Comparison of ENCODE assay signal across 23 cellular contexts in genomic region chr2:224360801-224361251, GRCh38. TPM values are rescaled to one million over a fixed set of nuclear protein-coding genes. Genes with fewer than 3 reads are reported as not detected.
DNase-seq lines count a peak whose midpoint lies in the region; ATAC-seq and TF ChIP-seq lines count a peak whose summit lies in the region.
"Had no signal": no experiment of that assay in that cellular context is flagged by ENCODE, and none has a peak within 500 bp of the region (broad histone marks: within the 10 kb centered on the region; RNA-seq: fewer than 3 reads in every experiment).

No MANE protein-coding gene starts in this region.

- no TSS peak for BruUV-seq in PC-3 (replicated peaks; lab: Mats Ljungman, UMichigan)

- H3K4me3 Mint-ChIP-seq in activated naive CD4-positive, alpha-beta T cell treated with anti-CD3 and anti-CD28 coated beads, Interleukin-2, amount 10 ng/mL, durations not matched to agents 7 days and 5 days: no peak overlapping the region
- H3K4me3 Mint-ChIP-seq: mesothelial cell of epicardium; nephron; stimulated activated naive CD8-positive, alpha-beta T cell treated with anti-CD3 and anti-CD28 coated beads, Interleukin-15, amount 100 ng/mL, for 72 hours; type B pancreatic cell had no signal

- H3K4me2 ChIP-seq in PC-3 (ENCODE audit: low read length) (peak overlapping the region; percentile 41; the same call in 1 of the 2 replicates), fibroblast of lung (ENCODE audit: extremely low read depth, insufficient read depth, low read length) (no peak overlapping the region)

- in situ Hi-C loops in ACHN (cut with HindIII; ENCODE audit: low pct_ligation_motif_present, low pct_unique_long_range_greater_than_20kb, low sequenced_read_pairs): no loop called here

- TF ChIP-seq CTCF in LNCaP clone FGC (IDR thresholded peaks at IDR 0.05; ENCODE audit: control insufficient read depth, extremely low read depth, insufficient read depth): no peak
- TF ChIP-seq CTCF in PC-3 (conservative IDR thresholded peaks at IDR 0.05; ENCODE audit: low read depth, low read length): no peak
- TF ChIP-seq CTCF in fibroblast of lung (conservative IDR thresholded peaks at IDR 0.05 in 1 of 2, IDR thresholded peaks at IDR 0.05 in 1 of 2; ENCODE audit: low read depth in 1 of 2, low read length in 2 of 2): no peak

- H3K4me1 ChIP-seq in PC-3 (ENCODE audit: insufficient read depth, low read length): peaks cover 24% of the 10 kb centered on the region
- no peaks in the 10 kb centered on the region for H3K4me1 ChIP-seq in fibroblast of lung (ENCODE audit: control insufficient read depth, extremely low read depth, insufficient read depth, low read length)
- H3K4me1 ChIP-seq: adrenal gland had no signal

- peak; percentile 91 for ATAC-seq in PC-3
- ATAC-seq: HCT116; left lobe of liver; Right ventricle myocardium inferior; stimulated activated naive CD8-positive, alpha-beta T cell treated with anti-CD3 and anti-CD28 coated beads, Interleukin-15, amount 100 ng/mL, for 72 hours had no signal

- H3F3A ChIP-seq in PC-3 (ENCODE audit: low read length, unreplicated experiment): no peaks in the 10 kb centered on the region

- intact Hi-C loops in PC-3 (cut with micrococcal nuclease): no loop called here

- no peak overlapping the region for H2AFZ ChIP-seq in PC-3 (ENCODE audit: low read length)
- no peak overlapping the region for H2AFZ ChIP-seq in fibroblast of lung (ENCODE audit: low read length)

- H3K27me3 ChIP-seq in PC-3 (ENCODE audit: low read length) (no peaks in the 10 kb centered on the region), fibroblast of lung (ENCODE audit: control insufficient read depth, insufficient read depth, low read length) (no peaks in the 10 kb centered on the region)
- H3K27me3 ChIP-seq: adrenal gland had no signal

- H3K27ac ChIP-seq in PC-3 (ENCODE audit: low read length) (peak overlapping the region; percentile 42), fibroblast of lung (ENCODE audit: insufficient read depth, low read length) (no peak overlapping the region)
- H3K27ac ChIP-seq: adrenal gland had no signal

- H3K36me3 ChIP-seq in PC-3 (ENCODE audit: low read depth, low read length): no peaks in the 10 kb centered on the region
- no peaks in the 10 kb centered on the region for H3K36me3 ChIP-seq in fibroblast of lung (ENCODE audit: control insufficient read depth, insufficient read depth, low read length)
- H3K36me3 ChIP-seq: adrenal gland had no signal

- no peaks in the 10 kb centered on the region for H3K9me3 Mint-ChIP-seq in activated naive CD4-positive, alpha-beta T cell treated with anti-CD3 and anti-CD28 coated beads, Interleukin-2, amount 10 ng/mL, durations not matched to agents 7 days and 5 days
- H3K9me3 Mint-ChIP-seq: mesothelial cell of epicardium; nephron; stimulated activated naive CD8-positive, alpha-beta T cell treated with anti-CD3 and anti-CD28 coated beads, Interleukin-15, amount 100 ng/mL, for 72 hours; type B pancreatic cell had no signal

- H3K36me3 Mint-ChIP-seq in activated naive CD4-positive, alpha-beta T cell treated with anti-CD3 and anti-CD28 coated beads, Interleukin-2, amount 10 ng/mL, durations not matched to agents 7 days and 5 days: no peaks in the 10 kb centered on the region
- H3K36me3 Mint-ChIP-seq: mesothelial cell of epicardium, type B pancreatic cell had no signal

- H3K27me3 Mint-ChIP-seq in activated naive CD4-positive, alpha-beta T cell treated with anti-CD3 and anti-CD28 coated beads, Interleukin-2, amount 10 ng/mL, durations not matched to agents 7 days and 5 days: peaks cover 9% of the 10 kb centered on the region
- H3K27me3 Mint-ChIP-seq: stimulated activated naive CD8-positive, alpha-beta T cell treated with anti-CD3 and anti-CD28 coated beads, Interleukin-15, amount 100 ng/mL, for 72 hours; type B pancreatic cell had no signal

- no peak overlapping the region for H3K27ac Mint-ChIP-seq in activated naive CD4-positive, alpha-beta T cell treated with anti-CD3 and anti-CD28 coated beads, Interleukin-2, amount 10 ng/mL, durations not matched to agents 7 days and 5 days
- H3K27ac Mint-ChIP-seq: mesothelial cell of epicardium; nephron; stimulated activated naive CD8-positive, alpha-beta T cell treated with anti-CD3 and anti-CD28 coated beads, Interleukin-15, amount 100 ng/mL, for 72 hours; type B pancreatic cell had no signal

- H3K9ac ChIP-seq in PC-3 (ENCODE audit: low read length) (no peak overlapping the region), fibroblast of lung (ENCODE audit: insufficient read depth, low read length) (no peak overlapping the region)

- H3K79me2 ChIP-seq in PC-3 (ENCODE audit: low read length) (no peaks in the 10 kb centered on the region), fibroblast of lung (ENCODE audit: control insufficient read depth, insufficient read depth, low read length) (no peaks in the 10 kb centered on the region)

- DNase-seq in ELR (ENCODE audit: low read depth) (peak; percentile 13), LNCaP clone FGC (ENCODE audit: low read depth) (peak; percentile 28), PC-3 (peak; percentile 79), fibroblast of lung (ENCODE audit: low read depth in 2 of 2) (peak; percentile 35 to 36), ACHN (no peak), ureter (ENCODE audit: low spot score) (no peak)
- no peak for DNase-seq in activated naive CD4-positive, alpha-beta T cell treated with anti-CD3 and anti-CD28 coated beads, Interleukin-2, amount 10 ng/mL, durations not matched to agents 7 days and 5 days
- DNase-seq: activated CD4-positive, alpha-beta T cell treated with anti-CD3 and anti-CD28 coated beads for 48 hours; activated effector memory CD4-positive, alpha-beta T cell treated with anti-CD3 and anti-CD28 coated beads, Interleukin-2, amount 50 U/mL, for 16 hours; adrenal gland; central memory CD4-positive, alpha-beta T cell; GF-D8; NCI-H226; posterior cingulate gyrus; stimulated activated CD4-positive, alpha-beta T cell treated with anti-CD3 and anti-CD28 coated beads, Interleukin-2, amount 100 ng/mL, for 24 hours; stimulated activated naive CD8-positive, alpha-beta T cell treated with anti-CD3 and anti-CD28 coated beads, Interleukin-15, amount 100 ng/mL, for 72 hours; SW 1271 had no signal

- no peak overlapping the region for H3K4me3 ChIP-seq in LNCaP clone FGC (ENCODE audit: low read depth, low read length)
- no peak overlapping the region for H3K4me3 ChIP-seq in PC-3 (ENCODE audit: low read length)
- H3K4me3 ChIP-seq in fibroblast of lung (replicated peaks in 1 of 4; ENCODE audit: control extremely low read depth in 1 of 4, insufficient read depth in 1 of 4, low read depth in 3 of 4, low read length in 4 of 4): no peak overlapping the region
- H3K4me3 ChIP-seq: adrenal gland had no signal

- CTCF ChIA-PET in PC-3 (lab: Charles Lee): interaction anchor here (0.5 to 1.1 kb wide), 5 partner anchors 8 to 1609 kb away, joined by 3 to 6 read pairs (median 4); no protein-coding TSS in a partner anchor
- CTCF ChIA-PET in activated naive CD4-positive, alpha-beta T cell treated with anti-CD3 and anti-CD28 coated beads, Interleukin-2, amount 10 ng/mL, durations not matched to agents 7 days and 5 days (lab: Charles Lee): interaction anchor here (1.5 to 2.1 kb wide), 4 partner anchors 8 to 367 kb away, joined by 6 to 9 read pairs (median 8); no protein-coding TSS in a partner anchor

- H4K20me1 ChIP-seq in PC-3 (ENCODE audit: low read length) (no peaks in the 10 kb centered on the region), fibroblast of lung (ENCODE audit: control insufficient read depth, extremely low read depth, insufficient read depth, low read length) (no peaks in the 10 kb centered on the region)

- H3K9me2 ChIP-seq in PC-3 (replicated peaks; ENCODE audit: low read length): no peaks in the 10 kb centered on the region

- H3K9me3 ChIP-seq in PC-3 (ENCODE audit: low read length) (no peaks in the 10 kb centered on the region), fibroblast of lung (ENCODE audit: control insufficient read depth, insufficient read depth, low read depth, low read length) (no peaks in the 10 kb centered on the region)
- H3K9me3 ChIP-seq: adrenal gland had no signal

- POLR2A ChIA-PET in PC-3 (lab: Charles Lee; ENCODE audit: unreplicated experiment): interaction anchor here (0.5 kb wide), 2 partner anchors 107 to 225 kb away, joined by 5 read pairs; partner anchors contain the start of gene CUL3

- H3K4me1 Mint-ChIP-seq in activated naive CD4-positive, alpha-beta T cell treated with anti-CD3 and anti-CD28 coated beads, Interleukin-2, amount 10 ng/mL, durations not matched to agents 7 days and 5 days: no peaks in the 10 kb centered on the region
- H3K4me1 Mint-ChIP-seq: stimulated activated naive CD8-positive, alpha-beta T cell treated with anti-CD3 and anti-CD28 coated beads, Interleukin-15, amount 100 ng/mL, for 72 hours had no signal

RNA-seq across cellular contexts. Expression of gene FAM124B, which starts 41.1 kb away (rescaled TPM):
- total RNA-seq in PC-3 (2014; rRNA removed) (not detected in 2 replicates), fibroblast of lung (not detected in 2 replicates), ureter (1.9 TPM)
- 0.05 TPM in 1 of 2 replicates, not detected in the other for polyA plus RNA-seq in fibroblast of lung
- 0.03 TPM in 1 of 2 replicates, not detected in the other for polyA plus RNA-seq in fibroblast of lung (2012)
- not detected in 2 replicates for polyA minus RNA-seq in fibroblast of lung (ENCODE audit: low replicate concordance)
- total RNA-seq: mesothelial cell of epicardium had no signal

Comparison
In these comparisons a context has a peak if more than half of its experiments do, and no peak if none do; other contexts are left out.
1. DNase-seq: peak in ELR (single experiment), LNCaP clone FGC (single experiment), PC-3 (single experiment) and fibroblast of lung (2 of 2); none in activated naive CD4-positive, alpha-beta T cell treated with anti-CD3 and anti-CD28 coated beads, Interleukin-2, amount 10 ng/mL, durations not matched to agents 7 days and 5 days (single experiment), ACHN (single experiment) and ureter (single experiment).